29 cellular contexts compared by ENCODE assay signal in genomic region chr3:87135412-87135811, GRCh38.
"Had no signal": no experiment of that assay in that cellular context is flagged by ENCODE, and none has a peak within 500 bp of the region (broad histone marks: within the 10 kb centered on the region; RNA-seq: fewer than 3 reads in every experiment).

No MANE protein-coding gene starts in this region.

- H3K4me1 Mint-ChIP-seq: endodermal cell had no signal

- H3K4me1 ChIP-seq: colonic mucosa, esophagus muscularis mucosa, esophagus squamous epithelium, foreskin keratinocyte, gastrocnemius medialis, gastroesophageal sphincter, heart left ventricle, heart right ventricle had no signal

- H3K4me3 Mint-ChIP-seq: dendritic cell treated with granulocyte-macrophage colony-stimulating factor and Interleukin-4, amounts not matched to agents 40 ng/mL and 50 ng/mL, for 4 days; effector memory CD8-positive, alpha-beta T cell; endodermal cell had no signal

- H3K27me3 ChIP-seq: colonic mucosa, dorsolateral prefrontal cortex, esophagus muscularis mucosa, esophagus squamous epithelium, foreskin keratinocyte, gastrocnemius medialis, gastroesophageal sphincter, heart left ventricle, heart right ventricle had no signal

- H3K36me3 ChIP-seq: colonic mucosa, esophagus muscularis mucosa, esophagus squamous epithelium, gastrocnemius medialis, gastroesophageal sphincter, heart left ventricle, heart right ventricle had no signal

- DNase-seq: colonic mucosa; cortex of kidney; dermis blood vessel endothelial cell; dorsolateral prefrontal cortex; effector CD4-positive, alpha-beta T cell; effector CD8-positive, alpha-beta T cell; effector memory CD4-positive, alpha-beta T cell; effector memory CD8-positive, alpha-beta T cell; endodermal cell; erythroblast; esophagus squamous epithelium; foreskin fibroblast; foreskin keratinocyte; foreskin melanocyte; gastrocnemius medialis; glutamatergic neuron; head of caudate nucleus; heart left ventricle; heart right ventricle had no signal

- H3K27ac Mint-ChIP-seq: dendritic cell treated with granulocyte-macrophage colony-stimulating factor and Interleukin-4, amounts not matched to agents 40 ng/mL and 50 ng/mL, for 4 days; effector memory CD8-positive, alpha-beta T cell; endodermal cell had no signal

- FAIRE-seq: colon, endometrium, endothelial cell of umbilical vein, frontal cortex had no signal

- ATAC-seq: effector memory CD8-positive, alpha-beta T cell; esophagus mucosa; foreskin keratinocyte; gastrocnemius medialis; gastroesophageal sphincter; heart left ventricle; heart right ventricle had no signal

- H3K4me3 ChIP-seq: colonic mucosa, coronary artery, dorsolateral prefrontal cortex, esophagus muscularis mucosa, esophagus squamous epithelium, gastrocnemius medialis, gastroesophageal sphincter, heart left ventricle, heart right ventricle had no signal

- H3K27ac ChIP-seq: colonic mucosa, coronary artery, dorsolateral prefrontal cortex, epithelial cell of prostate, esophagus muscularis mucosa, esophagus squamous epithelium, foreskin keratinocyte, gastrocnemius medialis, gastroesophageal sphincter, heart left ventricle, heart right ventricle had no signal

- H3K27me3 Mint-ChIP-seq: dendritic cell treated with granulocyte-macrophage colony-stimulating factor and Interleukin-4, amounts not matched to agents 40 ng/mL and 50 ng/mL, for 4 days; effector memory CD8-positive, alpha-beta T cell had no signal

- H3K9me3 ChIP-seq: colonic mucosa, esophagus squamous epithelium, gastrocnemius medialis had no signal
